1 cellular context compared by ENCODE assay signal in genomic region chr1:204363335-204364114, GRCh38.
A peak's percentile ranks its signal among the peaks of the same experiment; 100 is the strongest.
TF ChIP-seq lines count a peak whose summit lies in the region.

No MANE protein-coding gene starts in this region.

TF ChIP-seq in IMR-90, 13 proteins besides CTCF, POLR2A, EP300 and RAD21:
- no peak for TF ChIP-seq MAFK (IDR thresholded peaks at IDR 0.05; ENCODE audit: low read depth, low read length)
- TF ChIP-seq MXI1 (IDR thresholded peaks at IDR 0.05; ENCODE audit: borderline replicate concordance, low read depth, low read length) = 0 out of 2 replicates have a peak, but pooled peaks have one; percentile 7
- no peak for TF ChIP-seq BHLHE40 (IDR thresholded peaks at IDR 0.05; ENCODE audit: low read depth, low read length)
- TF ChIP-seq MAZ (IDR thresholded peaks at IDR 0.05; ENCODE audit: borderline replicate concordance, low read depth, low read length) = peak; percentile 29; the same call in 1 of the 2 replicates
- no peak for TF ChIP-seq USF2 (IDR thresholded peaks at IDR 0.05; ENCODE audit: low read depth, low read length)
- TF ChIP-seq SMC3 (IDR thresholded peaks at IDR 0.05; ENCODE audit: low read depth, low read length) = peak; percentile 96
- no peak for TF ChIP-seq NFE2L2 (IDR thresholded peaks at IDR 0.05; ENCODE audit: low read depth, low read length)
TF ChIP-seq in IMR-90: peak in this region for 3.
